Comparison of ENCODE assay signal across 29 cellular contexts in genomic region chrY:2868035-2868607, GRCh38. TPM values are rescaled to one million over a fixed set of nuclear protein-coding genes. Genes with fewer than 3 reads are reported as not detected.
"Had no signal": no experiment of that assay in that cellular context is flagged by ENCODE, and none has a peak within 500 bp of the region (broad histone marks: within the 10 kb centered on the region; RNA-seq: fewer than 3 reads in every experiment).

No MANE protein-coding gene starts in this region.

- H3K36me3 Mint-ChIP-seq: mesothelial cell of epicardium, naive B cell, neural progenitor cell had no signal

- H3K4me1 ChIP-seq: esophagus muscularis mucosa, foreskin keratinocyte, gastroesophageal sphincter, heart left ventricle, neural progenitor cell, parathyroid adenoma, tibial nerve, upper lobe of left lung had no signal

- H3K27me3 Mint-ChIP-seq: naive B cell, progenitor cell of endocrine pancreas had no signal

- H3K4me3 Mint-ChIP-seq: endodermal cell, mesothelial cell of epicardium, naive B cell, nephron, neural progenitor cell had no signal

- H3K9me3 ChIP-seq: esophagus muscularis mucosa, gastroesophageal sphincter, heart left ventricle, mucosa of descending colon, thoracic aorta, upper lobe of left lung had no signal

- H3K27ac ChIP-seq: dorsolateral prefrontal cortex, esophagus muscularis mucosa, foreskin keratinocyte, gastroesophageal sphincter, heart left ventricle, hepatocyte, neural progenitor cell, parathyroid adenoma, thoracic aorta, tibial nerve, upper lobe of left lung had no signal

- H3K4me3 ChIP-seq: dorsolateral prefrontal cortex, esophagus muscularis mucosa, gastroesophageal sphincter, heart left ventricle, hepatocyte, mucosa of descending colon, neural progenitor cell, smooth muscle cell, thoracic aorta, tibial nerve, upper lobe of left lung had no signal

- H3K36me3 ChIP-seq: neural progenitor cell, thoracic aorta had no signal

- H3K27me3 ChIP-seq: dorsolateral prefrontal cortex, esophagus muscularis mucosa, foreskin keratinocyte, gastroesophageal sphincter, heart left ventricle, hepatocyte, neural progenitor cell, tibial nerve, upper lobe of left lung had no signal

- ATAC-seq: foreskin keratinocyte, gastroesophageal sphincter, left lobe of liver, mucosa of descending colon, sciatic nerve had no signal

- H3K4me1 Mint-ChIP-seq: endodermal cell, mesothelial cell of epicardium, nephron, neural progenitor cell had no signal

- H3K9me3 Mint-ChIP-seq: endodermal cell, mesothelial cell of epicardium, nephron, neural progenitor cell had no signal

- H3K27ac Mint-ChIP-seq: endodermal cell, mesothelial cell of epicardium, nephron, neural progenitor cell, progenitor cell of endocrine pancreas had no signal

- DNase-seq: dorsolateral prefrontal cortex; effector CD4-positive, alpha-beta T cell; endodermal cell; foreskin keratinocyte; kidney; mesenchymal stem cell; mucosa of descending colon; naive B cell; stimulated activated CD4-positive, alpha-beta T cell treated with anti-CD3 and anti-CD28 coated beads, Interleukin-12 subunit alpha, Interleukin-12 subunit beta, amount 100 ng/mL, for 4 hours; stimulated activated CD4-positive, alpha-beta T cell treated with anti-CD3 and anti-CD28 coated beads, Interleukin-1b, Interleukin-23, amount 100 ng/mL, for 48 hours; stimulated activated CD4-positive, alpha-beta T cell treated with anti-CD3 and anti-CD28 coated beads, Interleukin-4, amount 100 ng/mL, for 1 hour; stimulated activated CD8-positive, alpha-beta memory T cell treated with anti-CD3 and anti-CD28 coated beads, Interleukin-4, amount 100 ng/mL, for 48 hours; stimulated activated naive CD4-positive, alpha-beta T cell treated with Interleukin-2 at 50 U/mL for 16 hours had no signal

RNA-seq across cellular contexts. Expression of gene RPS4Y1, which starts 26.7 kb away (rescaled TPM):
- total RNA-seq: fibroblast of lung, hepatocyte, kidney, mesothelial cell of epicardium, progenitor cell of endocrine pancreas, sciatic nerve, smooth muscle cell had no signal
